Comparison of ENCODE assay signal across 14 cellular contexts in the genomic region with DNA sequence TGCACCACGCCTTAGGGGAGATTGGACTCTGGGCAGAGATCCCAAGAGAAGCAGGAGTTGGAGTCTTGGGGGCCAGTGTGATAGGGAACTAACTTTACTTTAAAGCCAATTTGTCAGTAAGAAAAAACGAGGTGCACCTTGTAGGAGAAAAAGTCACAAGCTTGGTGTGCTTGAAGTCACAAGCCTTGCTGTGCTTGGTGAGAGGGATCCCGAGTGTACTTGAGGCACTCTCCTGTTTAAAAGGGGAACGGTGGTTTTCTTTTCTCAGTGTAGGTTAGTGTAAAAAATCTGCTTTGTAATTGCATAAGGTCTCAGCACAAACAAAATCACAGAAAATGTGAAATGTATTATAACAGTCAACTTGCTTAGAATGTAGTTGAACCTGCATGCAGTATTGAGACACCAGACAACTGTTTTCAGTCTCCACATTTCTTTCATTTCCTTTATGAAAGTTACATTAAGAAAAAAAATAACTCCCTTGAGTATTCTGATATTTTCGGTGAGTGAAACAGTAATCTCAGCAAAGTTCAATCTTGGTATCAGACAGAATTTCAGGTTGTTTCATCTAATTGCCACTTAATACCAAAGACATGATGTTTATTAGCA.
DNase-seq lines count a peak whose midpoint lies in the region; ATAC-seq lines count a peak whose summit lies in the region.
"Had no signal": no experiment of that assay in that cellular context is flagged by ENCODE, and none has a peak within 500 bp of the region (broad histone marks: within the 10 kb centered on the region; RNA-seq: fewer than 3 reads in every experiment).

No MANE protein-coding gene starts in this region.

- no peak overlapping the region for H3K27ac Mint-ChIP-seq in activated T-cell treated with anti-CD3 and anti-CD28 coated beads, Interleukin-2, amount 50 U/mL, for 72 hours
- H3K27ac Mint-ChIP-seq in stimulated activated naive CD8-positive, alpha-beta T cell treated with anti-CD3 and anti-CD28 coated beads, Interleukin-15, amount 100 ng/mL, for 72 hours: peak overlapping the region in 1 of 2 donors; percentile 97
- H3K27ac Mint-ChIP-seq: T-cell, type B pancreatic cell had no signal

- H3K27me3 Mint-ChIP-seq in activated T-cell treated with anti-CD3 and anti-CD28 coated beads, Interleukin-2, amount 50 U/mL, for 72 hours (ENCODE audit: low read depth): peaks cover 12% of the 10 kb centered on the region
- no peaks in the 10 kb centered on the region for H3K27me3 Mint-ChIP-seq in stimulated activated naive CD8-positive, alpha-beta T cell treated with anti-CD3 and anti-CD28 coated beads, Interleukin-15, amount 100 ng/mL, for 72 hours
- H3K27me3 Mint-ChIP-seq: type B pancreatic cell had no signal

- H3K36me3 Mint-ChIP-seq in activated T-cell treated with anti-CD3 and anti-CD28 coated beads, Interleukin-2, amount 50 U/mL, for 72 hours (ENCODE audit: insufficient read depth in 2 of 2): peaks cover 0 to 3% of the 10 kb centered on the region in 2 donors
- H3K36me3 Mint-ChIP-seq: T-cell, type B pancreatic cell had no signal

- no peak for ATAC-seq in activated T-cell treated with anti-CD3 and anti-CD28 coated beads, Interleukin-2, amount 50 U/mL, for 72 hours (replicated peaks in 1 of 2)
- ATAC-seq in GM21619 (IDR thresholded peaks at IDR 0.05; ENCODE audit: unreplicated experiment): peak; percentile 64
- ATAC-seq in HG03571 (IDR thresholded peaks at IDR 0.05; ENCODE audit: unreplicated experiment): peak; percentile 60
- peak; percentile 16 for ATAC-seq in stimulated activated naive CD8-positive, alpha-beta T cell treated with anti-CD3 and anti-CD28 coated beads, Interleukin-15, amount 100 ng/mL, for 72 hours
- ATAC-seq: left lobe of liver had no signal

- peak overlapping the region; percentile 23 to 83 for H3K4me3 Mint-ChIP-seq in activated T-cell treated with anti-CD3 and anti-CD28 coated beads, Interleukin-2, amount 50 U/mL, for 72 hours
- peak overlapping the region; percentile 82 to 88 for H3K4me3 Mint-ChIP-seq in stimulated activated naive CD8-positive, alpha-beta T cell treated with anti-CD3 and anti-CD28 coated beads, Interleukin-15, amount 100 ng/mL, for 72 hours
- H3K4me3 Mint-ChIP-seq: type B pancreatic cell had no signal

- H3K27ac ChIP-seq in substantia nigra (ENCODE audit: low read depth, low read length, poor library complexity, severe bottlenecking): no peak overlapping the region

- H3K4me1 Mint-ChIP-seq in activated T-cell treated with anti-CD3 and anti-CD28 coated beads, Interleukin-2, amount 50 U/mL, for 72 hours (ENCODE audit: low read depth): peaks cover 33% of the 10 kb centered on the region
- peaks cover 46% of the 10 kb centered on the region for H3K4me1 Mint-ChIP-seq in stimulated activated naive CD8-positive, alpha-beta T cell treated with anti-CD3 and anti-CD28 coated beads, Interleukin-15, amount 100 ng/mL, for 72 hours

- no peak for DNase-seq in activated T-cell treated with anti-CD3 and anti-CD28 coated beads, Interleukin-2, amount 50 U/mL, for 72 hours
- DNase-seq in activated T-cell treated with anti-CD3 and anti-CD28 coated beads, Interleukin-2, amount 50 U/mL, for 1 hour: no peak
- no peak for DNase-seq in stimulated activated naive CD8-positive, alpha-beta T cell treated with anti-CD3 and anti-CD28 coated beads, Interleukin-15, amount 100 ng/mL, for 72 hours
- DNase-seq in substantia nigra (lab: John Stamatoyannopoulos, UW) (no peak), inferior parietal cortex (ENCODE audit: extremely low spot score) (no peak)
- DNase-seq in NK-92 treated with Interleukin-12 subunit alpha and Interleukin-12 subunit beta, amount 100 ng/mL, for 24 hours (lab: John Stamatoyannopoulos, UW): no peak
- DNase-seq: activated CD8-positive, alpha-beta memory T cell treated with anti-CD3 and anti-CD28 coated beads, Interleukin-2, amount 50 U/mL, for 4 hours; posterior cingulate gyrus; stimulated activated CD4-positive, alpha-beta T cell treated with anti-CD3 and anti-CD28 coated beads, Interleukin-4, amount 100 ng/mL, for 4 hours had no signal

- peaks cover 0 to 6% of the 10 kb centered on the region in 2 donors for H3K9me3 Mint-ChIP-seq in activated T-cell treated with anti-CD3 and anti-CD28 coated beads, Interleukin-2, amount 50 U/mL, for 72 hours
- H3K9me3 Mint-ChIP-seq in stimulated activated naive CD8-positive, alpha-beta T cell treated with anti-CD3 and anti-CD28 coated beads, Interleukin-15, amount 100 ng/mL, for 72 hours: peaks cover 7 to 11% of the 10 kb centered on the region in 2 donors
- H3K9me3 Mint-ChIP-seq: T-cell, type B pancreatic cell had no signal

Comparison
In these comparisons a context has a peak if more than half of its experiments do, and no peak if none do; other contexts are left out.
1. ATAC-seq: peak in GM21619 (single experiment), HG03571 (single experiment) and stimulated activated naive CD8-positive, alpha-beta T cell treated with anti-CD3 and anti-CD28 coated beads, Interleukin-15, amount 100 ng/mL, for 72 hours (single experiment); none in activated T-cell treated with anti-CD3 and anti-CD28 coated beads, Interleukin-2, amount 50 U/mL, for 72 hours (0 of 2).